Comparison of ENCODE assay signal across 18 cellular contexts in genomic region chr12:60501124-60501729, GRCh38.
A peak's percentile ranks its signal among the peaks of the same experiment; 100 is the strongest.
DNase-seq lines count a peak whose midpoint lies in the region; ATAC-seq and TF ChIP-seq lines count a peak whose summit lies in the region.
"Had no signal": no experiment of that assay in that cellular context is flagged by ENCODE, and none has a peak within 500 bp of the region (broad histone marks: within the 10 kb centered on the region; RNA-seq: fewer than 3 reads in every experiment).

No MANE protein-coding gene starts in this region.

- no peak overlapping the region for H3K27ac ChIP-seq in right cardiac atrium (ENCODE audit: low read length)
- H3K27ac ChIP-seq: ascending aorta, esophagus muscularis mucosa had no signal

- TF ChIP-seq CTCF in astrocyte of the spinal cord (IDR thresholded peaks at IDR 0.05; ENCODE audit: low read depth, low read length): peak; percentile 1

- no peaks in the 10 kb centered on the region for H3K9me3 ChIP-seq in right cardiac atrium (ENCODE audit: control insufficient read depth, low read length)
- H3K9me3 ChIP-seq: ascending aorta, esophagus muscularis mucosa had no signal

- ATAC-seq in right cardiac atrium: peak; percentile 70 to 90
- ATAC-seq in HG02852 (IDR thresholded peaks at IDR 0.05; ENCODE audit: unreplicated experiment): no peak
- ATAC-seq: activated T-cell treated with anti-CD3 and anti-CD28 coated beads, Interleukin-2, amount 50 U/mL, for 72 hours; HepG2; stimulated activated naive B cell treated with anti-CD40 and anti-IgM and Interleukin-4, amounts not matched to agents 10 μg/mL and 1 μg/mL and 100 μg/mL, for 72 hours had no signal

- no peak overlapping the region for H3K4me3 ChIP-seq in astrocyte of the spinal cord (ENCODE audit: low read depth, low read length)
- no peak overlapping the region for H3K4me3 ChIP-seq in right cardiac atrium (ENCODE audit: low read length)
- H3K4me3 ChIP-seq: ascending aorta, esophagus muscularis mucosa had no signal

- TF ChIP-seq EP300 in Ishikawa (IDR thresholded peaks at IDR 0.05; ENCODE audit: borderline replicate concordance): no peak

- WGBS in right cardiac atrium: 34% methylated on average over 2 of the region's 2 CpGs

- H3K27me3 ChIP-seq in right cardiac atrium (ENCODE audit: control insufficient read depth, insufficient read depth): no peaks in the 10 kb centered on the region
- H3K27me3 ChIP-seq: ascending aorta, esophagus muscularis mucosa had no signal

- no peaks in the 10 kb centered on the region for H3K4me1 ChIP-seq in right cardiac atrium (ENCODE audit: control insufficient read depth, insufficient read depth, low read length)
- H3K4me1 ChIP-seq: ascending aorta, esophagus muscularis mucosa had no signal

- DNase-seq in Caki2 (ENCODE audit: low read depth) (peak; percentile 22), astrocyte of the spinal cord (ENCODE audit: low read depth, low spot score) (peak; percentile 61), right cardiac atrium (no peak), DMS114 treated with DMSO at 0.1 percent for 48 hours (lab: John Stamatoyannopoulos, UW; ENCODE audit: unreplicated experiment) (no peak), retina (no peak), head of caudate nucleus (no peak)
- DNase-seq: activated B cell treated with CpG ODN at 0.5 μM for 24 hours; activated T-cell treated with anti-CD3 and anti-CD28 coated beads, Interleukin-2, amount 50 U/mL, for 72 hours; CD4-positive, CD25-positive, alpha-beta regulatory T cell; H7; occipital lobe; stimulated activated CD4-positive, alpha-beta T cell treated with anti-CD3 and anti-CD28 coated beads, Interleukin-1b, Interleukin-23, amount 100 ng/mL, for 48 hours; stimulated activated naive B cell treated with anti-CD40 and anti-IgM and Interleukin-4, amounts not matched to agents 10 μg/mL and 1 μg/mL and 100 μg/mL, for 72 hours had no signal

- no peak for TF ChIP-seq RAD21 in Ishikawa (IDR thresholded peaks at IDR 0.05; ENCODE audit: low read depth)

- in situ Hi-C loops in Caki2 (cut with HindIII; ENCODE audit: low pct_unique_long_range_greater_than_20kb, low sequenced_read_pairs) (no loop called here), astrocyte of the spinal cord (cut with HindIII; ENCODE audit: low sequenced_read_pairs) (no loop called here)

- intact Hi-C loops in right cardiac atrium (cut with DNase I) (no loop called here), head of caudate nucleus (cut with DNase I) (no loop called here)

TF ChIP-seq in Ishikawa, 13 proteins besides CTCF, POLR2A, EP300 and RAD21:
- TF ChIP-seq TAF1 (IDR thresholded peaks at IDR 0.05; ENCODE audit: low read depth) (no peak), REST (IDR thresholded peaks at IDR 0.05; ENCODE audit: low read depth) (no peak), NFIC (IDR thresholded peaks at IDR 0.05) (peak; percentile 45)

Comparison
In these comparisons a context has a peak if more than half of its experiments do, and no peak if none do; other contexts are left out.
1. DNase-seq: peak in Caki2 (single experiment) and astrocyte of the spinal cord (single experiment); none in right cardiac atrium (0 of 3), DMS114 treated with DMSO at 0.1 percent for 48 hours (single experiment), retina (single experiment) and head of caudate nucleus (0 of 42).